Comparison of ENCODE assay signal across 19 cellular contexts in genomic region chr1:206421616-206422355, GRCh38.
"Had no signal": no experiment of that assay in that cellular context is flagged by ENCODE, and none has a peak within 500 bp of the region (broad histone marks: within the 10 kb centered on the region; RNA-seq: fewer than 3 reads in every experiment).

No MANE protein-coding gene starts in this region.

- H3K9me3 Mint-ChIP-seq: endodermal cell; naive thymus-derived CD4-positive, alpha-beta T cell; nephron progenitor cell; stimulated activated naive B cell treated with anti-CD40 and anti-IgM and Interleukin-4, amounts not matched to agents 10 μg/mL and 1 μg/mL and 100 μg/mL, for 72 hours; stimulated activated naive CD8-positive, alpha-beta T cell treated with anti-CD3 and anti-CD28 coated beads, Interleukin-15, amount 100 ng/mL, for 72 hours had no signal

- H3K27ac ChIP-seq: coronary artery, hepatocyte, psoas muscle, sigmoid colon, skin epidermis, testis, tibial nerve had no signal

- ATAC-seq: naive thymus-derived CD4-positive, alpha-beta T cell; psoas muscle; stimulated activated naive B cell treated with anti-CD40 and anti-IgM and Interleukin-4, amounts not matched to agents 10 μg/mL and 1 μg/mL and 100 μg/mL, for 72 hours; stimulated activated naive CD8-positive, alpha-beta T cell treated with anti-CD3 and anti-CD28 coated beads, Interleukin-15, amount 100 ng/mL, for 72 hours had no signal

- H3K4me3 ChIP-seq: coronary artery, hepatocyte, psoas muscle, sigmoid colon, skin epidermis, testis, tibial nerve had no signal

- H3K9me3 ChIP-seq: psoas muscle, sigmoid colon, testis, tibial nerve had no signal

- H3K27me3 ChIP-seq: hepatocyte, sigmoid colon, testis, tibial nerve had no signal

- H3K4me1 ChIP-seq: psoas muscle, testis had no signal

- H3K4me3 Mint-ChIP-seq: endodermal cell; naive thymus-derived CD4-positive, alpha-beta T cell; nephron progenitor cell; stimulated activated naive B cell treated with anti-CD40 and anti-IgM and Interleukin-4, amounts not matched to agents 10 μg/mL and 1 μg/mL and 100 μg/mL, for 72 hours; stimulated activated naive CD8-positive, alpha-beta T cell treated with anti-CD3 and anti-CD28 coated beads, Interleukin-15, amount 100 ng/mL, for 72 hours had no signal

- H3K27ac Mint-ChIP-seq: endodermal cell; nephron progenitor cell; stimulated activated naive B cell treated with anti-CD40 and anti-IgM and Interleukin-4, amounts not matched to agents 10 μg/mL and 1 μg/mL and 100 μg/mL, for 72 hours; stimulated activated naive CD8-positive, alpha-beta T cell treated with anti-CD3 and anti-CD28 coated beads, Interleukin-15, amount 100 ng/mL, for 72 hours had no signal

- H3K4me1 Mint-ChIP-seq: stimulated activated naive B cell treated with anti-CD40 and anti-IgM and Interleukin-4, amounts not matched to agents 10 μg/mL and 1 μg/mL and 100 μg/mL, for 72 hours; stimulated activated naive CD8-positive, alpha-beta T cell treated with anti-CD3 and anti-CD28 coated beads, Interleukin-15, amount 100 ng/mL, for 72 hours had no signal

- DNase-seq: effector CD4-positive, alpha-beta T cell; endodermal cell; erythroblast; foreskin melanocyte; head of caudate nucleus; mesendoderm; naive thymus-derived CD4-positive, alpha-beta T cell; nephron progenitor cell; psoas muscle; sigmoid colon; stimulated activated CD4-positive, alpha-beta T cell treated with anti-CD3 and anti-CD28 coated beads, Interleukin-2, amount 100 ng/mL, for 24 hours; stimulated activated CD4-positive, alpha-beta T cell treated with anti-CD3 and anti-CD28 coated beads, Interleukin-4, amount 100 ng/mL, for 4 hours; stimulated activated naive B cell treated with anti-CD40 and anti-IgM and Interleukin-4, amounts not matched to agents 10 μg/mL and 1 μg/mL and 100 μg/mL, for 72 hours; stimulated activated naive CD8-positive, alpha-beta T cell treated with anti-CD3 and anti-CD28 coated beads, Interleukin-15, amount 100 ng/mL, for 72 hours; testis had no signal

- H3K27me3 Mint-ChIP-seq: naive thymus-derived CD4-positive, alpha-beta T cell; stimulated activated naive B cell treated with anti-CD40 and anti-IgM and Interleukin-4, amounts not matched to agents 10 μg/mL and 1 μg/mL and 100 μg/mL, for 72 hours; stimulated activated naive CD8-positive, alpha-beta T cell treated with anti-CD3 and anti-CD28 coated beads, Interleukin-15, amount 100 ng/mL, for 72 hours had no signal
